18 cellular contexts compared by ENCODE assay signal in genomic region chr7:80851896-80852476, GRCh38.
A peak's percentile ranks its signal among the peaks of the same experiment; 100 is the strongest.
DNase-seq lines count a peak whose midpoint lies in the region; ATAC-seq and TF ChIP-seq lines count a peak whose summit lies in the region.
"Had no signal": no experiment of that assay in that cellular context is flagged by ENCODE, and none has a peak within 500 bp of the region (broad histone marks: within the 10 kb centered on the region; RNA-seq: fewer than 3 reads in every experiment).

No MANE protein-coding gene starts in this region.

- H2BK15ac ChIP-seq in mesendoderm (replicated peaks; ENCODE audit: low read depth), result no peak overlapping the region

- no peak overlapping the region for H3K4ac ChIP-seq in mesendoderm (ENCODE audit: low read depth, low read length)

- ATAC-seq in heart right ventricle, result peak in 5 of 8 donors; percentile 33 to 69 (median 60)
- ATAC-seq in upper lobe of right lung, result peak; percentile 41
- ATAC-seq: HCT116 had no signal

- H3K79me2 ChIP-seq in mammary epithelial cell (ENCODE audit: insufficient read depth, low read length), result peaks cover 95% of the 10 kb centered on the region
- H3K79me2 ChIP-seq in mesendoderm (ENCODE audit: control insufficient read depth, insufficient read depth, low read length), result no peaks in the 10 kb centered on the region

- no peak overlapping the region for H2BK5ac ChIP-seq in mesendoderm (ENCODE audit: low read length)

- intact Hi-C loops in heart right ventricle (cut with DNase I) (no loop called here), mammary epithelial cell (cut with micrococcal nuclease) (no loop called here), upper lobe of right lung (cut with DNase I) (no loop called here)

- no peaks in the 10 kb centered on the region for H4K20me1 ChIP-seq in mammary epithelial cell (ENCODE audit: insufficient read depth, low read length)

- BruUV-seq in mammary epithelial cell (replicated peaks; lab: Mats Ljungman, UMichigan), result no TSS peak

- H2AFZ ChIP-seq in mammary epithelial cell (ENCODE audit: low read depth, low read length), result no peak overlapping the region

- no peak overlapping the region for H3K23ac ChIP-seq in mesendoderm (ENCODE audit: low read length)

- no peak for TF ChIP-seq CTCF in heart right ventricle (IDR thresholded peaks at IDR 0.05)
- no peak for TF ChIP-seq CTCF in right atrium auricular region (IDR thresholded peaks at IDR 0.05)
- no peak for TF ChIP-seq CTCF in mammary epithelial cell (conservative IDR thresholded peaks at IDR 0.05 in 1 of 2, IDR thresholded peaks at IDR 0.05 in 1 of 2; ENCODE audit: extremely low read depth in 1 of 2, insufficient read depth in 1 of 2, low read depth in 1 of 2, low read length in 2 of 2)
- no peak for TF ChIP-seq CTCF in upper lobe of right lung (IDR thresholded peaks at IDR 0.05)

- H3K27me3 ChIP-seq in heart right ventricle (no peaks in the 10 kb centered on the region), right atrium auricular region (no peaks in the 10 kb centered on the region), mammary epithelial cell (ENCODE audit: insufficient read depth, low read length) (no peaks in the 10 kb centered on the region), upper lobe of right lung (no peaks in the 10 kb centered on the region), mesendoderm (ENCODE audit: insufficient read depth, low read length, poor library complexity) (no peaks in the 10 kb centered on the region)
- H3K27me3 ChIP-seq in effector memory CD4-positive, alpha-beta T cell (replicated peaks; ENCODE audit: control insufficient read depth, insufficient read depth, low read length, poor library complexity, severe bottlenecking), result no peaks in the 10 kb centered on the region
- H3K27me3 ChIP-seq: esophagus squamous epithelium, vagina had no signal

- H4K8ac ChIP-seq in mesendoderm (ENCODE audit: low read depth, low read length), result no peak overlapping the region

- H3K4me3 ChIP-seq in heart right ventricle, result no peak overlapping the region
- no peak overlapping the region for H3K4me3 ChIP-seq in right atrium auricular region
- H3K4me3 ChIP-seq in mammary epithelial cell (replicated peaks in 1 of 3; ENCODE audit: insufficient read depth in 1 of 3, low read depth in 2 of 3, low read length in 3 of 3), result no peak overlapping the region
- H3K4me3 ChIP-seq in upper lobe of right lung, result no peak overlapping the region
- no peak overlapping the region for H3K4me3 ChIP-seq in effector memory CD4-positive, alpha-beta T cell (ENCODE audit: insufficient read depth, low read depth, low read length, poor library complexity, severe bottlenecking)
- H3K4me3 ChIP-seq in mesendoderm (ENCODE audit: low read length), result no peak overlapping the region
- H3K4me3 ChIP-seq: esophagus squamous epithelium, vagina had no signal

- dilution Hi-C loops in mammary epithelial cell (cut with HindIII; ENCODE audit: low sequenced_read_pairs), result no loop called here

- no peak for DNase-seq in heart right ventricle
- no peak for DNase-seq in right atrium auricular region (ENCODE audit: low spot score)
- DNase-seq in mammary epithelial cell, result peak; percentile 57
- peak; percentile 33 for DNase-seq in kidney glomerular epithelial cell (lab: John Stamatoyannopoulos, UW)
- DNase-seq in upper lobe of right lung, result no peak
- DNase-seq in effector memory CD4-positive, alpha-beta T cell, result no peak
- no peak for DNase-seq in stimulated activated naive CD4-positive, alpha-beta T cell (lab: John Stamatoyannopoulos, UW)
- no peak for DNase-seq in mesendoderm
- DNase-seq: activated CD4-positive, alpha-beta T cell treated with anti-CD3 and anti-CD28 coated beads for 1 hour; AML-193; caudate nucleus; esophagus squamous epithelium; NCI-H1436; NK-92 treated with Interleukin-12 subunit alpha and Interleukin-12 subunit beta, amount 100 ng/mL, for 24 hours; stimulated activated CD4-positive, alpha-beta T cell treated with anti-CD3 and anti-CD28 coated beads, Interleukin-15, amount 100 ng/mL, for 24 hours; stimulated activated CD8-positive, alpha-beta memory T cell treated with anti-CD3 and anti-CD28 coated beads, Interleukin-4, amount 100 ng/mL, for 48 hours had no signal

- 38 to 46% methylated on average over 3 of the region's 3 CpGs for WGBS in heart right ventricle, 2 donors
- 41% methylated on average over 3 of the region's 3 CpGs for WGBS in mammary epithelial cell (ENCODE audit: low coverage, missing lambda C conversion rate)
- WGBS in mesendoderm (ENCODE audit: extremely low coverage, insufficient coverage, low lambda C conversion rate), result 100% methylated on average over 1 of the region's 3 CpGs

- H3K56ac ChIP-seq in mesendoderm (ENCODE audit: low read length), result no peak overlapping the region

- in situ Hi-C loops in mammary epithelial cell (cut with MboI; ENCODE audit: low sequenced_read_pairs in 2 of 2), result no loop called here

- no peaks in the 10 kb centered on the region for H3K9me3 ChIP-seq in heart right ventricle
- H3K9me3 ChIP-seq in right atrium auricular region, result no peaks in the 10 kb centered on the region
- H3K9me3 ChIP-seq in mammary epithelial cell (replicated peaks; ENCODE audit: insufficient read depth, low read length), result no peaks in the 10 kb centered on the region
- no peaks in the 10 kb centered on the region for H3K9me3 ChIP-seq in upper lobe of right lung
- no peaks in the 10 kb centered on the region for H3K9me3 ChIP-seq in effector memory CD4-positive, alpha-beta T cell (ENCODE audit: control insufficient read depth, low read length)
- H3K9me3 ChIP-seq: esophagus squamous epithelium, vagina had no signal

- H3K79me1 ChIP-seq in mesendoderm (ENCODE audit: low read length), result no peaks in the 10 kb centered on the region

- H2BK120ac ChIP-seq in mesendoderm (ENCODE audit: low read depth, low read length), result no peak overlapping the region

- H4K5ac ChIP-seq in mesendoderm (ENCODE audit: low read length), result no peak overlapping the region

- H3K4me2 ChIP-seq in mammary epithelial cell (ENCODE audit: insufficient read depth, low read depth, low read length) (no peak overlapping the region), mesendoderm (ENCODE audit: low read length) (no peak overlapping the region)

- H3K18ac ChIP-seq in mesendoderm (ENCODE audit: low read length), result no peak overlapping the region

- CTCF ChIA-PET in mammary epithelial cell (lab: Charles Lee; ENCODE audit: low non-redundant PET), result no interaction called here

- H3K9ac ChIP-seq in mammary epithelial cell (ENCODE audit: insufficient read depth, low read length), result no peak overlapping the region
- H3K9ac ChIP-seq in mesendoderm (ENCODE audit: low read length), result no peak overlapping the region

- no peaks in the 10 kb centered on the region for H3K36me3 ChIP-seq in heart right ventricle
- no peaks in the 10 kb centered on the region for H3K36me3 ChIP-seq in right atrium auricular region
- H3K36me3 ChIP-seq in mammary epithelial cell (ENCODE audit: insufficient read depth, low read length), result peaks cover 10% of the 10 kb centered on the region
- no peaks in the 10 kb centered on the region for H3K36me3 ChIP-seq in upper lobe of right lung
- H3K36me3 ChIP-seq in effector memory CD4-positive, alpha-beta T cell (ENCODE audit: control insufficient read depth, insufficient read depth, low read length), result no peaks in the 10 kb centered on the region
- no peaks in the 10 kb centered on the region for H3K36me3 ChIP-seq in mesendoderm (ENCODE audit: control insufficient read depth, insufficient read depth, low read length)
- H3K36me3 ChIP-seq: esophagus squamous epithelium, vagina had no signal

- H3K27ac ChIP-seq in heart right ventricle (peak overlapping the region in 1 of 10 donors; percentile 39), right atrium auricular region (no peak overlapping the region), mammary epithelial cell (ENCODE audit: insufficient read depth, low read depth, low read length) (no peak overlapping the region), upper lobe of right lung (no peak overlapping the region), mesendoderm (ENCODE audit: low read depth, low read length) (no peak overlapping the region)
- H3K27ac ChIP-seq in effector memory CD4-positive, alpha-beta T cell (ENCODE audit: insufficient read depth, low read length, poor library complexity, severe bottlenecking), result no peak overlapping the region
- H3K27ac ChIP-seq: vagina had no signal

- H2AK5ac ChIP-seq in mesendoderm (ENCODE audit: low read length), result no peak overlapping the region

- peaks cover 0 to 20% (median 0%) of the 10 kb centered on the region in 9 donors for H3K4me1 ChIP-seq in heart right ventricle
- no peaks in the 10 kb centered on the region for H3K4me1 ChIP-seq in right atrium auricular region
- peaks cover 13% of the 10 kb centered on the region for H3K4me1 ChIP-seq in mammary epithelial cell (ENCODE audit: insufficient read depth, low read length)
- no peaks in the 10 kb centered on the region for H3K4me1 ChIP-seq in upper lobe of right lung
- no peaks in the 10 kb centered on the region for H3K4me1 ChIP-seq in effector memory CD4-positive, alpha-beta T cell (ENCODE audit: control insufficient read depth, insufficient read depth, low read length, poor library complexity, severe bottlenecking)
- H3K4me1 ChIP-seq in mesendoderm (ENCODE audit: control insufficient read depth, low read depth, low read length), result no peaks in the 10 kb centered on the region
- H3K4me1 ChIP-seq: esophagus squamous epithelium had no signal

Comparison
In these comparisons a context has a peak if more than half of its experiments do, and no peak if none do; other contexts are left out.
1. DNase-seq: peak in mammary epithelial cell (single experiment) and kidney glomerular epithelial cell (single experiment); none in heart right ventricle (0 of 2), right atrium auricular region (single experiment), upper lobe of right lung (single experiment), effector memory CD4-positive, alpha-beta T cell (0 of 3), stimulated activated naive CD4-positive, alpha-beta T cell (0 of 6) and mesendoderm (single experiment).